Comparison of ENCODE assay signal across 18 cellular contexts in the genomic region with DNA sequence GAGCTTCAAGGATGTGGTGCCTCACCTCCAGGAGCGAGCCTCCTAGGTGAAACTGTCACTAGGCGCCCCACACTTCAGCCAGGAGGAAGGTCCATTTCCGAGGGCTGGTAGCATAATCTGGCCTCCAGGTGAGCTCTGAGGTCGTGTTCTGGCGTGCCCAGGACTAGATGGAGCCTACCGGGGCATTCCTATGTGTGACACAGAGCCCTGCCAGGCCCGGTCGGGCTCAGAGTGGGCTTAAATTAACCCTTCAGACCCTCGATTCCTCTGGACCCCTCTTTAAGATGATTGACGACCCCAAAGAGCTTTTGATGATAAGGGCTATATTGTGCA.
A peak's percentile ranks its signal among the peaks of the same experiment; 100 is the strongest.
DNase-seq lines count a peak whose midpoint lies in the region; ATAC-seq and TF ChIP-seq lines count a peak whose summit lies in the region.
"Had no signal": no experiment of that assay in that cellular context is flagged by ENCODE, and none has a peak within 500 bp of the region (broad histone marks: within the 10 kb centered on the region; RNA-seq: fewer than 3 reads in every experiment).

No MANE protein-coding gene starts in this region.

- H3K27ac ChIP-seq in endodermal cell (ENCODE audit: low read depth, low read length) (no peak overlapping the region), spleen (no peak overlapping the region)
- H3K27ac ChIP-seq: 22Rv1, BLaER1 had no signal

- intact Hi-C loops in activated CD4-positive, alpha-beta T cell treated with anti-CD3 and anti-CD28 coated beads, Interleukin-2, amount 10 ng/mL, durations not matched to agents 24 days and 14 days (cut with micrococcal nuclease) = no loop called here
- intact Hi-C loops in activated CD4-positive, alpha-beta T cell treated with anti-CD3 and anti-CD28 coated beads for 36 hours (cut with DNase I, micrococcal nuclease) = no loop called here
- intact Hi-C loops in spleen (cut with DNase I; ENCODE audit: low total_unique reads) = no loop called here

- CTCF ChIA-PET in activated CD4-positive, alpha-beta T cell treated with anti-CD3 and anti-CD28 coated beads for 36 hours (lab: Charles Lee) = no interaction called here

- WGBS in endodermal cell (ENCODE audit: insufficient coverage in 1 of 2, insufficient read length in 1 of 2), 2 experiments = 70 to 71% methylated on average over 5 to 10 of the region's 10 CpGs
- WGBS in spleen, 5 donors = 70 to 91% (median 85%) methylated on average over 10 of the region's 10 CpGs

- H3K4me1 ChIP-seq in endodermal cell (ENCODE audit: control insufficient read depth, insufficient read depth, low read length) (no peaks in the 10 kb centered on the region), spleen (no peaks in the 10 kb centered on the region)
- H3K4me1 ChIP-seq: BLaER1 had no signal

- H3K27ac Mint-ChIP-seq in activated CD4-positive, alpha-beta T cell treated with anti-CD3 and anti-CD28 coated beads, Interleukin-2, amount 10 ng/mL, durations not matched to agents 24 days and 14 days = no peak overlapping the region
- H3K27ac Mint-ChIP-seq in activated CD4-positive, alpha-beta T cell treated with anti-CD3 and anti-CD28 coated beads for 36 hours = no peak overlapping the region
- peak overlapping the region; percentile 72 for H3K27ac Mint-ChIP-seq in endodermal cell
- H3K27ac Mint-ChIP-seq in stimulated activated memory B cell treated with anti-CD40 and anti-IgM and Interleukin-4, amounts not matched to agents 10 μg/mL and 1 μg/mL and 100 μg/mL, for 72 hours = no peak overlapping the region
- H3K27ac Mint-ChIP-seq: CD8-positive, alpha-beta memory T cell had no signal

- DNase-seq in activated CD4-positive, alpha-beta T cell treated with anti-CD3 and anti-CD28 coated beads, Interleukin-2, amount 10 ng/mL, durations not matched to agents 24 days and 14 days = peak; percentile 17
- no peak for DNase-seq in activated CD4-positive, alpha-beta T cell treated with anti-CD3 and anti-CD28 coated beads for 36 hours
- DNase-seq in endodermal cell (peak; percentile 71), iPS-NIHi7 (ENCODE audit: extremely low spot score) (peak; percentile 28), spleen (peak; percentile 23), mucosa of gallbladder (ENCODE audit: low spot score) (no peak), germinal center (ENCODE audit: low spot score) (no peak)
- DNase-seq: AML-193; Calu3; CD8-positive, alpha-beta memory T cell; DMS153; DMS79 treated with DMSO at 0.1 percent for 48 hours; EL had no signal

- H3K4me3 ChIP-seq in endodermal cell (ENCODE audit: low read length) (no peak overlapping the region), spleen (no peak overlapping the region)
- H3K4me3 ChIP-seq: BLaER1 had no signal

- H3K9me3 Mint-ChIP-seq in activated CD4-positive, alpha-beta T cell treated with anti-CD3 and anti-CD28 coated beads, Interleukin-2, amount 10 ng/mL, durations not matched to agents 24 days and 14 days = peaks cover 14% of the 10 kb centered on the region
- H3K9me3 Mint-ChIP-seq in activated CD4-positive, alpha-beta T cell treated with anti-CD3 and anti-CD28 coated beads for 36 hours (ENCODE audit: low read depth) = peaks cover 11% of the 10 kb centered on the region
- peaks cover 27% of the 10 kb centered on the region for H3K9me3 Mint-ChIP-seq in endodermal cell
- peaks cover 12% of the 10 kb centered on the region for H3K9me3 Mint-ChIP-seq in stimulated activated memory B cell treated with anti-CD40 and anti-IgM and Interleukin-4, amounts not matched to agents 10 μg/mL and 1 μg/mL and 100 μg/mL, for 72 hours

- POLR2A ChIA-PET in activated CD4-positive, alpha-beta T cell treated with anti-CD3 and anti-CD28 coated beads for 36 hours (lab: Charles Lee) = no interaction called here

- H3K36me3 ChIP-seq in endodermal cell (ENCODE audit: control insufficient read depth, insufficient read depth, low read length) (no peaks in the 10 kb centered on the region), spleen (peaks cover 0 to 3% (median 0%) of the 10 kb centered on the region in 6 donors)

- no peak overlapping the region for H3K4me3 Mint-ChIP-seq in activated CD4-positive, alpha-beta T cell treated with anti-CD3 and anti-CD28 coated beads, Interleukin-2, amount 10 ng/mL, durations not matched to agents 24 days and 14 days
- no peak overlapping the region for H3K4me3 Mint-ChIP-seq in activated CD4-positive, alpha-beta T cell treated with anti-CD3 and anti-CD28 coated beads for 36 hours
- H3K4me3 Mint-ChIP-seq in endodermal cell = no peak overlapping the region
- no peak overlapping the region for H3K4me3 Mint-ChIP-seq in stimulated activated memory B cell treated with anti-CD40 and anti-IgM and Interleukin-4, amounts not matched to agents 10 μg/mL and 1 μg/mL and 100 μg/mL, for 72 hours
- H3K4me3 Mint-ChIP-seq: CD8-positive, alpha-beta memory T cell had no signal

- no peaks in the 10 kb centered on the region for H3K27me3 ChIP-seq in endodermal cell (ENCODE audit: control insufficient read depth, insufficient read depth, low read length, poor library complexity, severe bottlenecking)
- no peaks in the 10 kb centered on the region for H3K27me3 ChIP-seq in spleen (replicated peaks in 1 of 7)
- H3K27me3 ChIP-seq: BLaER1 had no signal

- TF ChIP-seq CTCF in endodermal cell (conservative IDR thresholded peaks at IDR 0.05) (no peak), spleen (IDR thresholded peaks at IDR 0.05 in 8 of 11, conservative IDR thresholded peaks at IDR 0.05 in 3 of 11) (no peak)

- no peak for TF ChIP-seq POLR2A in spleen (IDR thresholded peaks at IDR 0.05)

- H3K9me3 ChIP-seq in endodermal cell (ENCODE audit: control insufficient read depth, low read length) (peaks cover 9% of the 10 kb centered on the region), spleen (peaks cover 0 to 34% (median 19%) of the 10 kb centered on the region in 8 donors)

- no peak for ATAC-seq in activated CD4-positive, alpha-beta T cell treated with anti-CD3 and anti-CD28 coated beads for 36 hours
- no peak for ATAC-seq in stimulated activated memory B cell treated with anti-CD40 and anti-IgM and Interleukin-4, amounts not matched to agents 10 μg/mL and 1 μg/mL and 100 μg/mL, for 72 hours
- ATAC-seq: HCT116, HepG2 had no signal

- H3K27me3 Mint-ChIP-seq in activated CD4-positive, alpha-beta T cell treated with anti-CD3 and anti-CD28 coated beads, Interleukin-2, amount 10 ng/mL, durations not matched to agents 24 days and 14 days = no peaks in the 10 kb centered on the region
- H3K27me3 Mint-ChIP-seq in activated CD4-positive, alpha-beta T cell treated with anti-CD3 and anti-CD28 coated beads for 36 hours = no peaks in the 10 kb centered on the region
- peaks cover 14% of the 10 kb centered on the region for H3K27me3 Mint-ChIP-seq in endodermal cell (ENCODE audit: insufficient read depth)
- H3K27me3 Mint-ChIP-seq in stimulated activated memory B cell treated with anti-CD40 and anti-IgM and Interleukin-4, amounts not matched to agents 10 μg/mL and 1 μg/mL and 100 μg/mL, for 72 hours = no peaks in the 10 kb centered on the region
- H3K27me3 Mint-ChIP-seq: CD8-positive, alpha-beta memory T cell had no signal

- no peak overlapping the region for H3K9ac ChIP-seq in endodermal cell (ENCODE audit: extremely low read depth, low read length, poor library complexity, severe bottlenecking)
- H3K9ac ChIP-seq: BLaER1 had no signal

- no peaks in the 10 kb centered on the region for H3K36me3 Mint-ChIP-seq in activated CD4-positive, alpha-beta T cell treated with anti-CD3 and anti-CD28 coated beads, Interleukin-2, amount 10 ng/mL, durations not matched to agents 24 days and 14 days (ENCODE audit: low read depth)
- peaks cover 14% of the 10 kb centered on the region for H3K36me3 Mint-ChIP-seq in activated CD4-positive, alpha-beta T cell treated with anti-CD3 and anti-CD28 coated beads for 36 hours (ENCODE audit: low read depth)
- H3K36me3 Mint-ChIP-seq in endodermal cell (ENCODE audit: low read depth) = peaks cover 19% of the 10 kb centered on the region
- peaks cover 30% of the 10 kb centered on the region for H3K36me3 Mint-ChIP-seq in stimulated activated memory B cell treated with anti-CD40 and anti-IgM and Interleukin-4, amounts not matched to agents 10 μg/mL and 1 μg/mL and 100 μg/mL, for 72 hours

- no peaks in the 10 kb centered on the region for H3K4me1 Mint-ChIP-seq in activated CD4-positive, alpha-beta T cell treated with anti-CD3 and anti-CD28 coated beads, Interleukin-2, amount 10 ng/mL, durations not matched to agents 24 days and 14 days
- H3K4me1 Mint-ChIP-seq in activated CD4-positive, alpha-beta T cell treated with anti-CD3 and anti-CD28 coated beads for 36 hours = no peaks in the 10 kb centered on the region
- peaks cover 12% of the 10 kb centered on the region for H3K4me1 Mint-ChIP-seq in endodermal cell
- H3K4me1 Mint-ChIP-seq in stimulated activated memory B cell treated with anti-CD40 and anti-IgM and Interleukin-4, amounts not matched to agents 10 μg/mL and 1 μg/mL and 100 μg/mL, for 72 hours = no peaks in the 10 kb centered on the region
- H3K4me1 Mint-ChIP-seq: CD8-positive, alpha-beta memory T cell had no signal

Comparison
In these comparisons a context has a peak if more than half of its experiments do, and no peak if none do; other contexts are left out.
1. DNase-seq: peak in activated CD4-positive, alpha-beta T cell treated with anti-CD3 and anti-CD28 coated beads, Interleukin-2, amount 10 ng/mL, durations not matched to agents 24 days and 14 days (single experiment), endodermal cell (single experiment), iPS-NIHi7 (single experiment) and spleen (single experiment); none in activated CD4-positive, alpha-beta T cell treated with anti-CD3 and anti-CD28 coated beads for 36 hours (single experiment), mucosa of gallbladder (single experiment) and germinal center (single experiment).